Comparison of ENCODE assay signal across 13 cellular contexts in the genomic region with DNA sequence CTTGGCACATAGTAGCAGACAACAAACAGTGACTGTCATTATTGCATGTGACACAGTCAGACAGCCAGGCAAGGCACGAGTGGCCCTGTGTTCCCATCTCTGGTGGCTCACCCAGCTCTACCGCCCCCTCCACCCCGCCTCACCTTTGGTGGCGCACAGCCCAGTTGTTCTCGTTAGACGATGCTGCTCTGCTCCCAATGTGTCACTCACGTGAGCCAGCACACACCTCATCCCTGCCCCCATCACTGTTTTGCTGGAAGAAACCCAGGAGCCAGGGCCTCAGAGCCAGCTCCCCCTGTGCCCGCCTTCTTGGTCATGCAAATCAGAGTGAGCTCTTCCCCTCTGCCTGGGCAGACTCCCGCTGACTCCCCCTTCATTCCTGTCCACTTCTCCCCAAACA.
DNase-seq lines count a peak whose midpoint lies in the region; ATAC-seq and TF ChIP-seq lines count a peak whose summit lies in the region.
"Had no signal": no experiment of that assay in that cellular context is flagged by ENCODE, and none has a peak within 500 bp of the region (broad histone marks: within the 10 kb centered on the region; RNA-seq: fewer than 3 reads in every experiment).

No MANE protein-coding gene starts in this region.

- H3K36me3 Mint-ChIP-seq in activated CD4-positive, alpha-beta T cell treated with anti-CD3 and anti-CD28 coated beads, Interleukin-2, amount 10 ng/mL, durations not matched to agents 7 days and 5 days (ENCODE audit: low read depth): no peaks in the 10 kb centered on the region
- H3K36me3 Mint-ChIP-seq: naive B cell had no signal

- no peak overlapping the region for H3K27ac Mint-ChIP-seq in activated CD4-positive, alpha-beta T cell treated with anti-CD3 and anti-CD28 coated beads, Interleukin-2, amount 10 ng/mL, durations not matched to agents 7 days and 5 days
- H3K27ac Mint-ChIP-seq: dendritic cell treated with granulocyte-macrophage colony-stimulating factor and Interleukin-4, amounts not matched to agents 40 ng/mL and 50 ng/mL, for 4 days; naive B cell had no signal

- intact Hi-C loops in heart right ventricle (cut with DNase I): loop anchor here in 2 of 10 donors (10.0 kb wide), 2 partner anchors 105 to 185 kb away; no protein-coding TSS in a partner anchor
- intact Hi-C loops in prostate gland (cut with DNase I): no loop called here

- H3K27me3 Mint-ChIP-seq in activated CD4-positive, alpha-beta T cell treated with anti-CD3 and anti-CD28 coated beads, Interleukin-2, amount 10 ng/mL, durations not matched to agents 7 days and 5 days: peaks cover 15% of the 10 kb centered on the region

- TF ChIP-seq CTCF in heart right ventricle (IDR thresholded peaks at IDR 0.05): no peak
- TF ChIP-seq CTCF in prostate gland (IDR thresholded peaks at IDR 0.05): no peak

- CTCF ChIA-PET in activated CD4-positive, alpha-beta T cell treated with anti-CD3 and anti-CD28 coated beads, Interleukin-2, amount 10 ng/mL, durations not matched to agents 7 days and 5 days (lab: Charles Lee): interaction anchor here (0.7 kb wide), 1 partner anchor 35 kb away, joined by 3 read pairs; no protein-coding TSS in a partner anchor

- no peaks in the 10 kb centered on the region for H3K4me1 Mint-ChIP-seq in activated CD4-positive, alpha-beta T cell treated with anti-CD3 and anti-CD28 coated beads, Interleukin-2, amount 10 ng/mL, durations not matched to agents 7 days and 5 days

- H3K27me3 ChIP-seq in heart right ventricle (no peaks in the 10 kb centered on the region), prostate gland (replicated peaks; ENCODE audit: insufficient read depth) (no peaks in the 10 kb centered on the region)

- no peaks in the 10 kb centered on the region for H3K36me3 ChIP-seq in heart right ventricle
- H3K36me3 ChIP-seq in prostate gland: no peaks in the 10 kb centered on the region

- no peaks in the 10 kb centered on the region for H3K9me3 Mint-ChIP-seq in activated CD4-positive, alpha-beta T cell treated with anti-CD3 and anti-CD28 coated beads, Interleukin-2, amount 10 ng/mL, durations not matched to agents 7 days and 5 days
- H3K9me3 Mint-ChIP-seq: dendritic cell treated with granulocyte-macrophage colony-stimulating factor and Interleukin-4, amounts not matched to agents 40 ng/mL and 50 ng/mL, for 4 days had no signal

- peak; percentile 8 for TF ChIP-seq POLR2A in prostate gland (IDR thresholded peaks at IDR 0.05)

- H3K9me3 ChIP-seq in heart right ventricle: peaks cover 0 to 5% (median 0%) of the 10 kb centered on the region in 11 donors
- no peaks in the 10 kb centered on the region for H3K9me3 ChIP-seq in prostate gland

- DNase-seq in NCI-H526 (lab: John Stamatoyannopoulos, UW) (peak; percentile 78 to 87), heart right ventricle (no peak), prostate gland (ENCODE audit: low spot score) (peak; percentile 96), T-helper 1 cell (no peak)
- DNase-seq in activated CD4-positive, alpha-beta T cell treated with anti-CD3 and anti-CD28 coated beads, Interleukin-2, amount 10 ng/mL, durations not matched to agents 7 days and 5 days: no peak
- no peak for DNase-seq in activated CD4-positive, alpha-beta T cell treated with anti-CD3 and anti-CD28 coated beads, Interleukin-2, amount 50 U/mL, for 4 hours
- DNase-seq: activated naive CD4-positive, alpha-beta T cell; DND-41; naive B cell; stimulated activated CD4-positive, alpha-beta T cell treated with anti-CD3 and anti-CD28 coated beads, Interleukin-15, amount 100 ng/mL, for 24 hours; stimulated activated naive CD4-positive, alpha-beta T cell treated with Interleukin-2 at 50 U/mL for 16 hours had no signal

- WGBS in heart right ventricle, 2 donors: 59 to 62% methylated on average over 9 of the region's 9 CpGs
- WGBS in prostate gland: 32% methylated on average over 9 of the region's 9 CpGs

- ATAC-seq in heart right ventricle: peak in 7 of 8 donors; percentile 8 to 70 (median 37)

- POLR2A ChIA-PET in activated CD4-positive, alpha-beta T cell treated with anti-CD3 and anti-CD28 coated beads, Interleukin-2, amount 10 ng/mL, durations not matched to agents 7 days and 5 days (lab: Charles Lee): no interaction called here

- no peak overlapping the region for H3K4me3 Mint-ChIP-seq in activated CD4-positive, alpha-beta T cell treated with anti-CD3 and anti-CD28 coated beads, Interleukin-2, amount 10 ng/mL, durations not matched to agents 7 days and 5 days
- H3K4me3 Mint-ChIP-seq: dendritic cell treated with granulocyte-macrophage colony-stimulating factor and Interleukin-4, amounts not matched to agents 40 ng/mL and 50 ng/mL, for 4 days; naive B cell had no signal

- TF ChIP-seq RAD21 in Ishikawa (IDR thresholded peaks at IDR 0.05; ENCODE audit: low read depth): peak; percentile 10; the same call in 1 of the 2 replicates

- H3K27ac ChIP-seq in heart right ventricle: peak overlapping the region in 2 of 10 donors; percentile 41 to 49
- peak overlapping the region; percentile 64 to 92 for H3K27ac ChIP-seq in prostate gland

- H3K4me3 ChIP-seq in heart right ventricle (no peak overlapping the region), prostate gland (no peak overlapping the region)

- peak; percentile 35; the same call in 1 of the 2 replicates for TF ChIP-seq EP300 in Ishikawa (IDR thresholded peaks at IDR 0.05; ENCODE audit: borderline replicate concordance)

- H3K4me1 ChIP-seq in heart right ventricle: peaks cover 15 to 37% (median 25%) of the 10 kb centered on the region in 9 donors
- peaks cover 37% of the 10 kb centered on the region for H3K4me1 ChIP-seq in prostate gland (replicated peaks)

TF ChIP-seq in Ishikawa, 13 proteins besides CTCF, POLR2A, EP300 and RAD21:
- TF ChIP-seq FOXM1 (IDR thresholded peaks at IDR 0.05; ENCODE audit: borderline replicate concordance, low read depth): no peak
- peak; percentile 31; the same call in 1 of the 2 replicates for TF ChIP-seq EGR1 (IDR thresholded peaks at IDR 0.05)
- peak; percentile 55; the same call in 1 of the 2 replicates for TF ChIP-seq TCF12 (IDR thresholded peaks at IDR 0.05; ENCODE audit: low read depth)
- TF ChIP-seq NFIC (IDR thresholded peaks at IDR 0.05): peak; percentile 72
- no peak for TF ChIP-seq ZBTB7A (IDR thresholded peaks at IDR 0.05; ENCODE audit: low read depth)
- no peak for TF ChIP-seq YY1 (IDR thresholded peaks at IDR 0.05; ENCODE audit: low read depth)
- TF ChIP-seq TAF1 (IDR thresholded peaks at IDR 0.05; ENCODE audit: low read depth): no peak
- TF ChIP-seq USF1 (IDR thresholded peaks at IDR 0.05): peak; percentile 77
- TF ChIP-seq, protein P1, sequence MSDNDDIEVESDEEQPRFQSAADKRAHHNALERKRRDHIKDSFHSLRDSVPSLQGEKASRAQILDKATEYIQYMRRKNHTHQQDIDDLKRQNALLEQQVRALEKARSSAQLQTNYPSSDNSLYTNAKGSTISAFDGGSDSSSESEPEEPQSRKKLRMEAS (IDR thresholded peaks at IDR 0.05): peak; percentile 86
- no peak for TF ChIP-seq CEBPB (IDR thresholded peaks at IDR 0.05)
- TF ChIP-seq TEAD4 (IDR thresholded peaks at IDR 0.05): no peak
- TF ChIP-seq, protein P2, sequence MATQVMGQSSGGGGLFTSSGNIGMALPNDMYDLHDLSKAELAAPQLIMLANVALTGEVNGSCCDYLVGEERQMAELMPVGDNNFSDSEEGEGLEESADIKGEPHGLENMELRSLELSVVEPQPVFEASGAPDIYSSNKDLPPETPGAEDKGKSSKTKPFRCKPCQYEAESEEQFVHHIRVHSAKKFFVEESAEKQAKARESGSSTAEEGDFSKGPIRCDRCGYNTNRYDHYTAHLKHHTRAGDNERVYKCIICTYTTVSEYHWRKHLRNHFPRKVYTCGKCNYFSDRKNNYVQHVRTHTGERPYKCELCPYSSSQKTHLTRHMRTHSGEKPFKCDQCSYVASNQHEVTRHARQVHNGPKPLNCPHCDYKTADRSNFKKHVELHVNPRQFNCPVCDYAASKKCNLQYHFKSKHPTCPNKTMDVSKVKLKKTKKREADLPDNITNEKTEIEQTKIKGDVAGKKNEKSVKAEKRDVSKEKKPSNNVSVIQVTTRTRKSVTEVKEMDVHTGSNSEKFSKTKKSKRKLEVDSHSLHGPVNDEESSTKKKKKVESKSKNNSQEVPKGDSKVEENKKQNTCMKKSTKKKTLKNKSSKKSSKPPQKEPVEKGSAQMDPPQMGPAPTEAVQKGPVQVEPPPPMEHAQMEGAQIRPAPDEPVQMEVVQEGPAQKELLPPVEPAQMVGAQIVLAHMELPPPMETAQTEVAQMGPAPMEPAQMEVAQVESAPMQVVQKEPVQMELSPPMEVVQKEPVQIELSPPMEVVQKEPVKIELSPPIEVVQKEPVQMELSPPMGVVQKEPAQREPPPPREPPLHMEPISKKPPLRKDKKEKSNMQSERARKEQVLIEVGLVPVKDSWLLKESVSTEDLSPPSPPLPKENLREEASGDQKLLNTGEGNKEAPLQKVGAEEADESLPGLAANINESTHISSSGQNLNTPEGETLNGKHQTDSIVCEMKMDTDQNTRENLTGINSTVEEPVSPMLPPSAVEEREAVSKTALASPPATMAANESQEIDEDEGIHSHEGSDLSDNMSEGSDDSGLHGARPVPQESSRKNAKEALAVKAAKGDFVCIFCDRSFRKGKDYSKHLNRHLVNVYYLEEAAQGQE (IDR thresholded peaks at IDR 0.05; ENCODE audit: low read depth): no peak
- no peak for TF ChIP-seq CREB1 (IDR thresholded peaks at IDR 0.05; ENCODE audit: low read depth)

Comparison
In these comparisons a context has a peak if more than half of its experiments do, and no peak if none do; other contexts are left out.
1. DNase-seq: peak in NCI-H526 (2 of 2) and prostate gland (single experiment); none in heart right ventricle (0 of 2), activated CD4-positive, alpha-beta T cell treated with anti-CD3 and anti-CD28 coated beads, Interleukin-2, amount 10 ng/mL, durations not matched to agents 7 days and 5 days (single experiment), activated CD4-positive, alpha-beta T cell treated with anti-CD3 and anti-CD28 coated beads, Interleukin-2, amount 50 U/mL, for 4 hours (0 of 2) and T-helper 1 cell (0 of 5).